In genomic region chr11:73520358-73521061, GRCh38 we compare ENCODE assay signal across 14 cellular contexts.
A peak's percentile ranks its signal among the peaks of the same experiment; 100 is the strongest.
DNase-seq lines count a peak whose midpoint lies in the region; ATAC-seq and TF ChIP-seq lines count a peak whose summit lies in the region.
"Had no signal": no experiment of that assay in that cellular context is flagged by ENCODE, and none has a peak within 500 bp of the region (broad histone marks: within the 10 kb centered on the region; RNA-seq: fewer than 3 reads in every experiment).

No MANE protein-coding gene starts in this region.

- no peak overlapping the region for H2AFZ ChIP-seq in SK-N-SH (ENCODE audit: low read depth)
- H2AFZ ChIP-seq in GM23248 = no peak overlapping the region

- DNase-seq in G401 (ENCODE audit: low spot score) = peak; percentile 61
- peak; percentile 32 for DNase-seq in SK-N-SH
- DNase-seq in germinal center (ENCODE audit: low spot score) = peak; percentile 18
- DNase-seq in NK-92 (lab: John Stamatoyannopoulos, UW; ENCODE audit: unreplicated experiment) = no peak
- no peak for DNase-seq in SHP77 treated with DMSO at 0.1 percent for 48 hours (lab: John Stamatoyannopoulos, UW)
- DNase-seq in GM23248 = no peak
- no peak for DNase-seq in heart left ventricle
- DNase-seq: activated CD4-positive, alpha-beta T cell treated with anti-CD3 and anti-CD28 coated beads, Interleukin-2, amount 50 U/mL, for 1 hour; left cardiac atrium; NCI-H345; nucleus accumbens had no signal

- H3K27ac ChIP-seq in SK-N-SH (ENCODE audit: low read depth in 2 of 2, low read length in 1 of 2) (peak overlapping the region; percentile 29 to 65; a peak in 3 of 4 replicates), GM23248 (no peak overlapping the region), heart left ventricle (no peak overlapping the region)
- H3K27ac ChIP-seq: SJCRH30 had no signal

- TF ChIP-seq CTCF in SK-N-SH (IDR thresholded peaks at IDR 0.05) (no peak), heart left ventricle (IDR thresholded peaks at IDR 0.05) (no peak)

- H4K20me1 ChIP-seq in SK-N-SH (ENCODE audit: insufficient read depth) (no peaks in the 10 kb centered on the region; the same call in 1 of the 2 replicates), GM23248 (ENCODE audit: insufficient read depth) (no peaks in the 10 kb centered on the region)

- no peak for TF ChIP-seq POLR2A in heart left ventricle (IDR thresholded peaks at IDR 0.05)

- H3K27me3 ChIP-seq in SK-N-SH (ENCODE audit: insufficient read depth) = no peaks in the 10 kb centered on the region
- H3K27me3 ChIP-seq in GM23248 (replicated peaks; ENCODE audit: insufficient read depth) = no peaks in the 10 kb centered on the region
- H3K27me3 ChIP-seq in heart left ventricle = no peaks in the 10 kb centered on the region
- H3K27me3 ChIP-seq: SJCRH30 had no signal

- ATAC-seq in HG02852 (IDR thresholded peaks at IDR 0.05; ENCODE audit: unreplicated experiment) (peak; percentile 51), heart left ventricle (no peak)
- ATAC-seq: esophagus mucosa, left cardiac atrium had no signal

- CTCF ChIA-PET in SK-N-SH (lab: Yijun Ruan, JAX) = interaction anchor here (0.8 to 1.3 kb wide), 3 partner anchors 11 to 209 kb away, joined by 3 to 4 read pairs (median 3); no protein-coding TSS in a partner anchor

- intact Hi-C loops in heart left ventricle (cut with DNase I) = no loop called here

- no peak for TF ChIP-seq RAD21 in SK-N-SH (IDR thresholded peaks at IDR 0.05; ENCODE audit: low read length)

- POLR2A ChIA-PET in SK-N-SH (lab: Yijun Ruan, JAX) = no interaction called here

- H3F3A ChIP-seq in SK-N-SH (replicated peaks; ENCODE audit: insufficient read depth) (peaks cover 10% of the 10 kb centered on the region), GM23248 (ENCODE audit: insufficient read depth) (no peaks in the 10 kb centered on the region)

- H3K9ac ChIP-seq in SK-N-SH (no peak overlapping the region), GM23248 (no peak overlapping the region)

- in situ Hi-C loops in G401 (cut with HindIII; ENCODE audit: low sequenced_read_pairs) = no loop called here
- in situ Hi-C loops in GM23248 (cut with MboI) = no loop called here

- H3K79me2 ChIP-seq in SK-N-SH (ENCODE audit: insufficient read depth) (peaks cover 13% of the 10 kb centered on the region), GM23248 (ENCODE audit: insufficient read depth) (peaks cover 74% of the 10 kb centered on the region)

- peak in 1 of 2 experiments; percentile 58; a peak in 2 of 4 replicates for TF ChIP-seq EP300 in SK-N-SH (IDR thresholded peaks at IDR 0.05; ENCODE audit: borderline replicate concordance in 1 of 2, low read depth in 1 of 2, low read length in 1 of 2)

- WGBS in SK-N-SH (ENCODE audit: low lambda C conversion rate) = 56% methylated on average over 2 of the region's 2 CpGs
- WGBS in GM23248 (ENCODE audit: low coverage in 1 of 2, low lambda C conversion rate in 2 of 2, missing lambda C conversion rate in 2 of 2), 2 experiments = 72 to 75% methylated on average over 2 of the region's 2 CpGs
- WGBS in heart left ventricle, 4 donors = 52 to 56% (median 53%) methylated on average over 2 of the region's 2 CpGs

- H3K36me3 ChIP-seq in SK-N-SH (replicated peaks in 1 of 2; ENCODE audit: control insufficient read depth in 1 of 2, insufficient read depth in 2 of 2, low read length in 1 of 2) = peaks cover 0 to 6% of the 10 kb centered on the region in 2 experiments
- H3K36me3 ChIP-seq in GM23248 (ENCODE audit: low read depth) = no peaks in the 10 kb centered on the region
- H3K36me3 ChIP-seq in heart left ventricle = no peaks in the 10 kb centered on the region
- H3K36me3 ChIP-seq: SJCRH30 had no signal

- no peak overlapping the region for H3K4me3 ChIP-seq in SK-N-SH (ENCODE audit: low read depth in 2 of 2, low read length in 1 of 2)
- no peak overlapping the region for H3K4me3 ChIP-seq in GM23248
- no peak overlapping the region for H3K4me3 ChIP-seq in heart left ventricle
- H3K4me3 ChIP-seq: SJCRH30 had no signal

- H3K4me2 ChIP-seq in SK-N-SH (peak overlapping the region; percentile 33; the same call in 1 of the 2 replicates), GM23248 (ENCODE audit: unreplicated experiment) (no peak overlapping the region)

- H3K9me2 ChIP-seq in SK-N-SH (no peaks in the 10 kb centered on the region), GM23248 (ENCODE audit: insufficient read depth) (no peaks in the 10 kb centered on the region)

- H3K9me3 ChIP-seq in SK-N-SH = no peaks in the 10 kb centered on the region
- H3K9me3 ChIP-seq in GM23248 (ENCODE audit: low read depth) = no peaks in the 10 kb centered on the region
- H3K9me3 ChIP-seq in heart left ventricle = no peaks in the 10 kb centered on the region
- H3K9me3 ChIP-seq: SJCRH30 had no signal

- H3K4me1 ChIP-seq in SK-N-SH (ENCODE audit: control insufficient read depth in 1 of 2, insufficient read depth in 2 of 2, low read depth in 1 of 2, low read length in 1 of 2) (peaks cover 6 to 27% of the 10 kb centered on the region in 2 experiments), GM23248 (ENCODE audit: insufficient read depth) (peaks cover 24% of the 10 kb centered on the region), heart left ventricle (peaks cover 0 to 15% (median 7%) of the 10 kb centered on the region in 12 donors)
- H3K4me1 ChIP-seq: SJCRH30 had no signal

TF ChIP-seq in SK-N-SH, 30 proteins besides CTCF, POLR2A, EP300 and RAD21:
- TF ChIP-seq MEF2A (IDR thresholded peaks at IDR 0.05; ENCODE audit: borderline replicate concordance, low read depth) (no peak), TAF1 (IDR thresholded peaks at IDR 0.05; ENCODE audit: borderline replicate concordance, low read depth, low read length) (no peak), YY1 (IDR thresholded peaks at IDR 0.05; ENCODE audit: low read depth) (no peak), SIN3A (IDR thresholded peaks at IDR 0.05; ENCODE audit: borderline replicate concordance, low read depth, low read length) (no peak), TCF12 (IDR thresholded peaks at IDR 0.05) (no peak), RCOR1 (IDR thresholded peaks at IDR 0.05; ENCODE audit: low read length) (0 out of 2 replicates have a peak, but pooled peaks have one; percentile 28)

Comparison
In these comparisons a context has a peak if more than half of its experiments do, and no peak if none do; other contexts are left out.
1. DNase-seq: peak in G401 (single experiment), SK-N-SH (single experiment) and germinal center (single experiment); none in NK-92 (single experiment), SHP77 treated with DMSO at 0.1 percent for 48 hours (single experiment), GM23248 (single experiment) and heart left ventricle (0 of 5).
2. H3K27ac ChIP-seq: peak in SK-N-SH (2 of 2); none in GM23248 (single experiment) and heart left ventricle (0 of 12).